Comparison of ENCODE assay signal across 10 cellular contexts in genomic region chr16:4612474-4612931, GRCh38. TPM values are rescaled to one million over a fixed set of nuclear protein-coding genes. Genes with fewer than 3 reads are reported as not detected.
DNase-seq lines count a peak whose midpoint lies in the region; ATAC-seq and TF ChIP-seq lines count a peak whose summit lies in the region.
"Had no signal": no experiment of that assay in that cellular context is flagged by ENCODE, and none has a peak within 500 bp of the region (broad histone marks: within the 10 kb centered on the region; RNA-seq: fewer than 3 reads in every experiment).

No MANE protein-coding gene starts in this region.

- no peak for DNase-seq in left ventricle myocardium inferior
- DNase-seq in Right ventricle myocardium superior, result no peak
- peak; percentile 15 for DNase-seq in adipocyte (ENCODE audit: low read depth)
- DNase-seq in iPS-NIHi7 (ENCODE audit: extremely low spot score), result peak; percentile 71
- DNase-seq in vagina (ENCODE audit: extremely low spot score in 2 of 2), result no peak
- DNase-seq in NCI-H524 (lab: John Stamatoyannopoulos, UW), result no peak
- DNase-seq: NK-92 treated with Interleukin-12 subunit alpha and Interleukin-12 subunit beta, amount 100 ng/mL, for 24 hours had no signal

- ATAC-seq in Right ventricle myocardium superior (ENCODE audit: poor library complexity) (no peak), GM19395 (IDR thresholded peaks at IDR 0.05; ENCODE audit: unreplicated experiment) (no peak), GM21390 (IDR thresholded peaks at IDR 0.05; ENCODE audit: unreplicated experiment) (no peak)

- H3K27ac ChIP-seq in left ventricle myocardium inferior (replicated peaks) (no peak overlapping the region), vagina (no peak overlapping the region)

- H3K27me3 ChIP-seq in left ventricle myocardium inferior (ENCODE audit: low read depth) (no peaks in the 10 kb centered on the region), adipocyte (replicated peaks; ENCODE audit: control insufficient read depth, insufficient read depth, low read length) (no peaks in the 10 kb centered on the region), vagina (no peaks in the 10 kb centered on the region)

- H3K36me3 ChIP-seq in left ventricle myocardium inferior (peaks cover 16% of the 10 kb centered on the region), adipocyte (ENCODE audit: control insufficient read depth, insufficient read depth, low read length, severe bottlenecking) (peaks cover 12% of the 10 kb centered on the region), vagina (peaks cover 0 to 19% of the 10 kb centered on the region in 2 donors)

- intact Hi-C loops in left ventricle myocardium inferior (cut with micrococcal nuclease), result loop anchor here (10.0 kb wide), 1 partner anchor 88 kb away; no protein-coding TSS in a partner anchor
- intact Hi-C loops in Right ventricle myocardium superior (cut with DNase I), result no loop called here
- intact Hi-C loops in vagina (cut with DNase I), result no loop called here

- no peak for TF ChIP-seq POLR2A in vagina (IDR thresholded peaks at IDR 0.05)

- no peak for TF ChIP-seq CTCF in left ventricle myocardium inferior (IDR thresholded peaks at IDR 0.05; ENCODE audit: borderline replicate concordance)
- no peak for TF ChIP-seq CTCF in vagina (IDR thresholded peaks at IDR 0.05)

- H3K9ac ChIP-seq in adipocyte (ENCODE audit: low read length), result peak overlapping the region; percentile 94

- H3K4me3 ChIP-seq in left ventricle myocardium inferior, result peak overlapping the region; percentile 91
- H3K4me3 ChIP-seq in adipocyte (ENCODE audit: low read length), result peak overlapping the region; percentile 92
- peak overlapping the region; percentile 83 to 94 for H3K4me3 ChIP-seq in vagina

- H3K4me1 ChIP-seq in left ventricle myocardium inferior (peaks cover 70% of the 10 kb centered on the region), adipocyte (ENCODE audit: control insufficient read depth, insufficient read depth, low read length) (peaks cover 38% of the 10 kb centered on the region), vagina (peaks cover 48% of the 10 kb centered on the region)

- H3K9me3 ChIP-seq in left ventricle myocardium inferior (replicated peaks) (no peaks in the 10 kb centered on the region), adipocyte (ENCODE audit: control insufficient read depth, low read length) (no peaks in the 10 kb centered on the region), vagina (no peaks in the 10 kb centered on the region)

RNA-seq across cellular contexts. Expression of gene UBALD1, which starts 2.2 kb away (rescaled TPM):
- total RNA-seq in left ventricle myocardium inferior (24.7 TPM), Right ventricle myocardium superior (27.5 TPM), vagina (16.9 TPM)

RNA-seq across cellular contexts. Expression of gene MGRN1, which starts 12.1 kb away (rescaled TPM):
- total RNA-seq in left ventricle myocardium inferior (30.5 TPM), Right ventricle myocardium superior (27.9 TPM), vagina (40.8 TPM)

RNA-seq across cellular contexts. Expression of gene C16orf96, which starts 56.4 kb away (rescaled TPM):
- total RNA-seq in left ventricle myocardium inferior (0.08 TPM), Right ventricle myocardium superior (0.11 TPM), vagina (not detected)
- total RNA-seq: HT1080 had no signal

Comparison
In these comparisons a context has a peak if more than half of its experiments do, and no peak if none do; other contexts are left out.
1. DNase-seq: peak in adipocyte (single experiment) and iPS-NIHi7 (single experiment); none in left ventricle myocardium inferior (single experiment), Right ventricle myocardium superior (single experiment), vagina (0 of 2) and NCI-H524 (0 of 2).
2. Peak in every context shown above with its lines, with median percentiles within 50 percentile points of each other: H3K4me3 ChIP-seq.